1 cellular context compared by ENCODE assay signal in the genomic region with DNA sequence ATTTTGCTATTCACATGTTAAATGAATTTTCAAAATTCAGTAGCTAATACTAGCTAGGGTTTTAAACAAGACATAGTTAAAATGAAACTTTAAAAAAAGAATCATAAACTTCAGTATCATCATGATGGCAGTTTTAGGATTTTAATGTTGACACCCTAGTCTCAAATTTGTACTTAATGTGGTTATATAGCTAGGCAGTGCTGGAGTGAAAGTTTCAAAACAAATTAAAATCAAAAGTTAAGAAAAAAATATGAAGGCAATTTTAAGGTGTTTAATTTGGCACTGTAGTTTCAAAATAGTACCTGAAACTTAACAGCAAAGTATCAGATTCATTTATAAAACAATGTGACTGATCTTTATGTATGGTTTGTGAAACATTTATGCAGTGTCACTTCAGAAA.
TF ChIP-seq lines count a peak whose summit lies in the region.

No MANE protein-coding gene starts in this region.

TF ChIP-seq in endothelial cell of umbilical vein, 7 proteins besides CTCF, POLR2A, EP300 and RAD21:
- TF ChIP-seq EZH2 (IDR thresholded peaks at IDR 0.05; ENCODE audit: borderline replicate concordance, low read depth, low read length, severe bottlenecking) = no peak
- TF ChIP-seq, protein P1, sequence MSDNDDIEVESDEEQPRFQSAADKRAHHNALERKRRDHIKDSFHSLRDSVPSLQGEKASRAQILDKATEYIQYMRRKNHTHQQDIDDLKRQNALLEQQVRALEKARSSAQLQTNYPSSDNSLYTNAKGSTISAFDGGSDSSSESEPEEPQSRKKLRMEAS (IDR thresholded peaks at IDR 0.05; ENCODE audit: insufficient read depth, insufficient read length) = no peak
